24 cellular contexts compared by ENCODE assay signal in genomic region chr11:64265176-64266160, GRCh38.
"Had no signal": no experiment of that assay in that cellular context is flagged by ENCODE, and none has a peak within 500 bp of the region (broad histone marks: within the 10 kb centered on the region; RNA-seq: fewer than 3 reads in every experiment).

No MANE protein-coding gene starts in this region.

- H3K36me3 Mint-ChIP-seq: naive B cell had no signal

- H3K4me3 Mint-ChIP-seq: activated CD4-positive, alpha-beta memory T cell treated with anti-CD3 and anti-CD28 coated beads for 36 hours; activated CD8-positive, alpha-beta memory T cell treated with anti-CD3 and anti-CD28 coated beads, Interleukin-2, amount 10 ng/mL, durations not matched to agents 7 days and 5 days; activated naive CD8-positive, alpha-beta T cell; activated T-helper 1 cell treated with anti-CD3 and anti-CD28 coated beads, Interleukin-12 subunit alpha, Interleukin-12 subunit beta, Interleukin-2, Interleukin-4 antibody, amounts not matched to agents 30 ng/mL and 10 ng/mL and 1 ng/mL, durations not matched to agents 14 hours and 24 hours and 36 hours; effector memory CD8-positive, alpha-beta T cell; stimulated activated naive CD8-positive, alpha-beta T cell treated with anti-CD3 and anti-CD28 coated beads, Interleukin-15, Interleukin-2, amounts not matched to agents 100 ng/mL and 50 ng/mL, for 24 hours had no signal

- DNase-seq: activated CD4-positive, alpha-beta memory T cell treated with anti-CD3 and anti-CD28 coated beads for 36 hours; activated CD4-positive, alpha-beta T cell treated with anti-CD3 and anti-CD28 coated beads for 48 hours; activated CD8-positive, alpha-beta memory T cell treated with anti-CD3 and anti-CD28 coated beads, Interleukin-2, amount 10 ng/mL, durations not matched to agents 7 days and 5 days; activated gamma-delta T cell treated with Interleukin-2 at 50 U/mL for 16 hours; activated T-cell treated with anti-CD3 and anti-CD28 coated beads for 4 hours; amniotic stem cell; colonic mucosa; dorsolateral prefrontal cortex; effector memory CD8-positive, alpha-beta T cell; foreskin melanocyte; glutamatergic neuron; immature natural killer cell; naive B cell; stimulated activated CD4-positive, alpha-beta T cell treated with anti-CD3 and anti-CD28 coated beads, Interleukin-12 subunit alpha, Interleukin-12 subunit beta, amount 100 ng/mL, for 4 hours; T-helper 17 cell; thyroid gland; upper lobe of right lung had no signal

- H3K27me3 ChIP-seq: colonic mucosa, dorsolateral prefrontal cortex, hepatocyte, right atrium auricular region, thyroid gland, upper lobe of right lung had no signal

- H3K27ac ChIP-seq: colonic mucosa, hepatocyte, psoas muscle, right atrium auricular region, thyroid gland, upper lobe of right lung had no signal

- H3K9me3 ChIP-seq: colonic mucosa, psoas muscle, right atrium auricular region, thyroid gland, upper lobe of right lung had no signal

- H3K4me3 ChIP-seq: colonic mucosa, dorsolateral prefrontal cortex, hepatocyte, lung, psoas muscle, right atrium auricular region, thyroid gland, upper lobe of right lung had no signal

- H3K27ac Mint-ChIP-seq: activated CD4-positive, alpha-beta memory T cell treated with anti-CD3 and anti-CD28 coated beads for 36 hours; activated CD8-positive, alpha-beta memory T cell treated with anti-CD3 and anti-CD28 coated beads, Interleukin-2, amount 10 ng/mL, durations not matched to agents 7 days and 5 days; activated naive CD8-positive, alpha-beta T cell; activated T-helper 1 cell treated with anti-CD3 and anti-CD28 coated beads, Interleukin-12 subunit alpha, Interleukin-12 subunit beta, Interleukin-2, Interleukin-4 antibody, amounts not matched to agents 30 ng/mL and 10 ng/mL and 1 ng/mL, durations not matched to agents 14 hours and 24 hours and 36 hours; stimulated activated naive CD8-positive, alpha-beta T cell treated with anti-CD3 and anti-CD28 coated beads, Interleukin-15, Interleukin-2, amounts not matched to agents 100 ng/mL and 50 ng/mL, for 24 hours; T-helper 17 cell had no signal

- H3K27me3 Mint-ChIP-seq: activated CD4-positive, alpha-beta memory T cell treated with anti-CD3 and anti-CD28 coated beads for 36 hours; activated CD8-positive, alpha-beta memory T cell treated with anti-CD3 and anti-CD28 coated beads, Interleukin-2, amount 10 ng/mL, durations not matched to agents 7 days and 5 days; activated naive CD8-positive, alpha-beta T cell; effector memory CD8-positive, alpha-beta T cell; naive B cell; stimulated activated naive CD8-positive, alpha-beta T cell treated with anti-CD3 and anti-CD28 coated beads, Interleukin-15, Interleukin-2, amounts not matched to agents 100 ng/mL and 50 ng/mL, for 24 hours; T-helper 17 cell had no signal

- H3K9me3 Mint-ChIP-seq: activated CD4-positive, alpha-beta memory T cell treated with anti-CD3 and anti-CD28 coated beads for 36 hours; activated T-helper 1 cell treated with anti-CD3 and anti-CD28 coated beads, Interleukin-12 subunit alpha, Interleukin-12 subunit beta, Interleukin-2, Interleukin-4 antibody, amounts not matched to agents 30 ng/mL and 10 ng/mL and 1 ng/mL, durations not matched to agents 14 hours and 24 hours and 36 hours; effector memory CD8-positive, alpha-beta T cell; immature natural killer cell; naive B cell; stimulated activated naive CD8-positive, alpha-beta T cell treated with anti-CD3 and anti-CD28 coated beads, Interleukin-15, Interleukin-2, amounts not matched to agents 100 ng/mL and 50 ng/mL, for 24 hours had no signal
